In genomic region chr17:82371333-82372062, GRCh38 we compare ENCODE assay signal across 11 cellular contexts. TPM values are rescaled to one million over a fixed set of nuclear protein-coding genes. Genes with fewer than 3 reads are reported as not detected.
DNase-seq lines count a peak whose midpoint lies in the region; ATAC-seq and TF ChIP-seq lines count a peak whose summit lies in the region.
"Had no signal": no experiment of that assay in that cellular context is flagged by ENCODE, and none has a peak within 500 bp of the region (broad histone marks: within the 10 kb centered on the region; RNA-seq: fewer than 3 reads in every experiment).

Gene UTS2R (plus strand): TSS chr17:82371765. CDS start chr17:82374325, 2,560 bp downstream.

- H3K4me1 Mint-ChIP-seq in chondrocyte (ENCODE audit: low read depth) (peaks cover 13% of the 10 kb centered on the region), mesothelial cell of epicardium (peaks cover 35% of the 10 kb centered on the region)

- H3K4me3 Mint-ChIP-seq in chondrocyte (ENCODE audit: unreplicated experiment) (peak within 1 kb of the TSS; percentile 19), mesothelial cell of epicardium (peak within 1 kb of the TSS; percentile 63)

- H3K27me3 ChIP-seq in upper lobe of right lung = peaks cover 71% of the 10 kb centered on the region

- DNase-seq in Right ventricle myocardium superior (peak; percentile 26), cardiac septum (ENCODE audit: low spot score) (no peak), chondrocyte (ENCODE audit: low spot score) (peak; percentile 83), mesothelial cell of epicardium (ENCODE audit: low spot score in 2 of 2, unreplicated experiment in 2 of 2) (no peak), upper lobe of right lung (no peak), pons (ENCODE audit: low spot score) (no peak)
- DNase-seq: stimulated activated CD4-positive, alpha-beta T cell treated with anti-CD3 and anti-CD28 coated beads, Interleukin-2, amount 100 ng/mL, for 24 hours had no signal

- no peak for ATAC-seq in Right ventricle myocardium superior (ENCODE audit: poor library complexity)
- ATAC-seq in upper lobe of right lung = no peak
- ATAC-seq in HG02588 (IDR thresholded peaks at IDR 0.05; ENCODE audit: unreplicated experiment) = no peak
- no peak for ATAC-seq in GM18498 (IDR thresholded peaks at IDR 0.05; ENCODE audit: unreplicated experiment)

- H3K9me3 ChIP-seq in upper lobe of right lung = no peaks in the 10 kb centered on the region
- H3K9me3 ChIP-seq: SJSA1 had no signal

- TF ChIP-seq CTCF in chondrocyte (IDR thresholded peaks at IDR 0.05) (no peak), mesothelial cell of epicardium (IDR thresholded peaks at IDR 0.05; ENCODE audit: unreplicated experiment) (no peak), upper lobe of right lung (IDR thresholded peaks at IDR 0.05) (no peak)

- H3K27ac ChIP-seq in upper lobe of right lung = no peak within 1 kb of the TSS
- H3K27ac ChIP-seq: SJSA1 had no signal

- H3K27me3 Mint-ChIP-seq in chondrocyte (ENCODE audit: low read depth) (peaks cover 37% of the 10 kb centered on the region), mesothelial cell of epicardium (ENCODE audit: low read depth) (peaks cover 10% of the 10 kb centered on the region)

- peaks cover 10% of the 10 kb centered on the region for H3K4me1 ChIP-seq in upper lobe of right lung

- intact Hi-C loops in Right ventricle myocardium superior (cut with DNase I) (no loop called here), cardiac septum (cut with DNase I) (no loop called here), upper lobe of right lung (cut with DNase I) (no loop called here)

- H3K36me3 Mint-ChIP-seq in chondrocyte (ENCODE audit: low read depth) = no peaks in the 10 kb centered on the region
- H3K36me3 Mint-ChIP-seq in mesothelial cell of epicardium = no peaks in the 10 kb centered on the region

- H3K27ac Mint-ChIP-seq in chondrocyte (ENCODE audit: unreplicated experiment) = no peak within 1 kb of the TSS
- peak within 1 kb of the TSS; percentile 25 for H3K27ac Mint-ChIP-seq in mesothelial cell of epicardium

- H3K9me3 Mint-ChIP-seq in chondrocyte (ENCODE audit: low read depth) (no peaks in the 10 kb centered on the region), mesothelial cell of epicardium (no peaks in the 10 kb centered on the region)

- peak within 1 kb of the TSS; percentile 39 for H3K4me3 ChIP-seq in upper lobe of right lung
- H3K4me3 ChIP-seq: SJSA1 had no signal

- H3K36me3 ChIP-seq in upper lobe of right lung = no peaks in the 10 kb centered on the region
- H3K36me3 ChIP-seq: SJSA1 had no signal

RNA-seq across cellular contexts. Expression of gene UTS2R, which starts in this region (rescaled TPM):
- total RNA-seq in Right ventricle myocardium superior (0.81 TPM), cardiac septum (0.51 TPM), chondrocyte (not detected in 3 replicates), mesothelial cell of epicardium (6.1 to 7.6 TPM (median 6.5 TPM) in 3 replicates), upper lobe of right lung (not detected)
- total RNA-seq: dermis microvascular lymphatic vessel endothelial cell had no signal

Comparison
In these comparisons a context has a peak if more than half of its experiments do, and no peak if none do; other contexts are left out.
1. Peak in DNase-seq in Right ventricle myocardium superior; RNA of the gene not detected or under 1 TPM.
2. Peak in DNase-seq in chondrocyte; RNA of the gene not detected or under 1 TPM.